In genomic region chr6:109230444-109230843, GRCh38 we compare ENCODE assay signal across 27 cellular contexts.
"Had no signal": no experiment of that assay in that cellular context is flagged by ENCODE, and none has a peak within 500 bp of the region (broad histone marks: within the 10 kb centered on the region; RNA-seq: fewer than 3 reads in every experiment).

No MANE protein-coding gene starts in this region.

- H3K36me3 ChIP-seq: ascending aorta, cardiac muscle cell, esophagus muscularis mucosa, heart right ventricle, left lung, lower lobe of right lung, spleen, vagina, WERI-Rb-1 had no signal

- H3K9me3 ChIP-seq: ascending aorta, heart right ventricle, left lung, lower lobe of right lung, spleen, vagina had no signal

- H3K4me1 ChIP-seq: ascending aorta, esophagus muscularis mucosa, foreskin keratinocyte, heart right ventricle, left lung, vagina had no signal

- H3K27ac ChIP-seq: cardiac muscle cell, esophagus muscularis mucosa, foreskin keratinocyte, heart right ventricle, left lung, lower lobe of right lung, spleen, vagina, WERI-Rb-1 had no signal

- ATAC-seq: activated CD4-positive, CD25-positive, alpha-beta regulatory T cell treated with anti-CD3 and anti-CD28 coated beads, Interleukin-2, amount 50 U/mL, for 24 hours; heart right ventricle; lower lobe of right lung; right cardiac atrium had no signal

- H3K27me3 ChIP-seq: ascending aorta, cardiac muscle cell, esophagus muscularis mucosa, foreskin keratinocyte, heart right ventricle, left lung, spleen, vagina had no signal

- H3K4me3 ChIP-seq: ascending aorta, cardiac muscle cell, esophagus muscularis mucosa, heart right ventricle, left lung, lower lobe of right lung, spleen, vagina had no signal

- DNase-seq: activated CD4-positive, alpha-beta T cell treated with anti-CD3 and anti-CD28 coated beads for 48 hours; activated CD4-positive, alpha-beta T cell treated with anti-CD3 and anti-CD28 coated beads, Interleukin-2, amount 50 U/mL, for 48 hours; activated CD8-positive, alpha-beta memory T cell treated with anti-CD3 and anti-CD28 coated beads, Interleukin-2, amount 50 U/mL, for 4 hours; activated effector memory CD4-positive, alpha-beta T cell treated with anti-CD3 and anti-CD28 coated beads, Interleukin-2, amount 50 U/mL, for 16 hours; activated naive CD4-positive, alpha-beta T cell treated with anti-CD3 and anti-CD28 coated beads for 36 hours; activated naive CD8-positive, alpha-beta T cell treated with anti-CD3 and anti-CD28 coated beads for 36 hours; activated T-cell treated with anti-CD3 and anti-CD28 coated beads, Interleukin-2, amount 50 U/mL, for 1 hour; cerebellar nuclear complex; effector CD4-positive, alpha-beta T cell; foreskin keratinocyte; heart right ventricle; kidney glomerular epithelial cell; left lung; lower lobe of right lung; mesenchymal stem cell; posterior cingulate gyrus; right cardiac atrium; spleen; stimulated activated naive CD4-positive, alpha-beta T cell; T-helper 9 cell; trophoblast cell; WERI-Rb-1 had no signal
